1 cellular context compared by ENCODE assay signal in the genomic region with DNA sequence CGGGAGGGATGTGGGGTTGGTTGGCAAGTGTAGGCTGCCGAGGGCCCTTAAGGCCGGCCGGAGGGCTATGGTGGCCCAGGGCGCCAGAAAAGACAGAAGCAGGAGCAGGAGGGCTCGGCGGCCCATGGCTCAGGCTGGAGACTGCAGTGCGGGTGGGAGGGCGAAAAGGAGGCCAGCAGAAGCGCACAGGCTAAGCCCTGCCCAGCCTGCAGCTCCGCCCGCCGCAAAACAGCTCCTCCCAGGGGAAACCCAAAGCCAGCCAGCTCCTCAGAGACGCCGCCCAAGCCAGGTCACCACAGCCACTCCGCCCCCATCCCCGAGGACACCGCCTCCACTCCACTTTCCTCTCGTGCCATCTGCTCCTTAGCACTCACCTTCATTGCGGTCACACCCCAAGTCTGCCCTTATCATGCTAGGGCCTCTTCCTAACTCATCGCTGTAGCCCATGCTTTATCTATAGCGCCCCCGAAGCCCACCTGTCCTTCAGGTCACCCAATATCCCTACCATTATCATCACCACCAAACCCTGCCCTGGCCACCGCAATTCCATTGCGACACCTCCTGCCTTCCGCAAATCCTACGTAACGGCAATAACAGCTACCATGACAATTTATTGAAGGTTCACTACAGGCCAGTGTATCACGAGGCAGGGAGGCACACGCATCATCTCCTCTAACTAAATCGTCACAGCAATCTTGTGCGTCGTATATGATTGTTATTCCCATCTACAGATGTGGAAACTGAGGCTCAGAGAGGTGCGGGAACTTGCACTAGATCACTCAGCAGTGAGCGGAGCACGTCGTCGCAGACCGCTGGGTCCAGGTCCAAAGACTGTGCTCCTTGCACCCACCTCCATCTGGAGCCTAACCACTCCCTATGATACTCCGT.
TF ChIP-seq lines count a peak whose summit lies in the region.

A gene (minus strand): TSS at position 154 of the 888 bp plus-strand sequence. CDS start 28 bp downstream, at position 126.

TF ChIP-seq in K562, 482 proteins besides CTCF, POLR2A, EP300 and RAD21 (continued from another document and continues in another):
- TF ChIP-seq MTA2 (IDR thresholded peaks at IDR 0.05; ENCODE audit: low read depth) (0 out of 2 replicates have a peak, but pooled peaks have one; percentile 9), POLR2B (IDR thresholded peaks at IDR 0.05; ENCODE audit: low read depth, partially characterized antibody) (peak; percentile 67), ESRRA (IDR thresholded peaks at IDR 0.05; ENCODE audit: borderline replicate concordance, low read depth) (peak; percentile 63; the same call in 1 of the 2 replicates), E2F3 (CRISPR knock-in tag; IDR thresholded peaks at IDR 0.05) (no peak), TEAD2 (tag; IDR thresholded peaks at IDR 0.05) (no peak), TEAD4 (IDR thresholded peaks at IDR 0.05; ENCODE audit: low read length) (peak; percentile 51), TEAD4 (CRISPR knock-in tag; IDR thresholded peaks at IDR 0.05; ENCODE audit: borderline replicate concordance) (no peak), ZNF224 (CRISPR knock-in tag; IDR thresholded peaks at IDR 0.05) (no peak), NCOA4 (IDR thresholded peaks at IDR 0.05; ENCODE audit: partially characterized antibody) (no peak), FIP1L1 (IDR thresholded peaks at IDR 0.05; ENCODE audit: low read depth, low read length, poor library complexity, severe bottlenecking) (no peak), MBD2 (IDR thresholded peaks at IDR 0.05; ENCODE audit: borderline replicate concordance, low read depth) (peak; percentile 42; the same call in 1 of the 2 replicates), ZFP1 (CRISPR knock-in tag; IDR thresholded peaks at IDR 0.05) (no peak), ZNF584 (CRISPR knock-in tag; IDR thresholded peaks at IDR 0.05; ENCODE audit: low read depth) (no peak), MAFG (tag; conservative IDR thresholded peaks at IDR 0.05) (no peak), HCFC1 (IDR thresholded peaks at IDR 0.05; ENCODE audit: low read depth, low read length) (no peak), SRF (CRISPR knock-in tag; IDR thresholded peaks at IDR 0.05) (peak in 1 of 2 experiments; percentile 86; a peak in 1 of 4 replicates), OTX1 (CRISPR knock-in tag; IDR thresholded peaks at IDR 0.05) (0 out of 2 replicates have a peak, but pooled peaks have one; percentile 66), ZNF263 (CRISPR knock-in tag; IDR thresholded peaks at IDR 0.05; ENCODE audit: borderline replicate concordance) (peak; percentile 34), HNRNPUL1 (IDR thresholded peaks at IDR 0.05; ENCODE audit: low read length) (no peak), MYC (IDR thresholded peaks at IDR 0.05; ENCODE audit: low read depth, low read length) (no peak), MYC (CRISPR knock-in tag; IDR thresholded peaks at IDR 0.05; ENCODE audit: borderline replicate concordance, low read depth) (no peak), SUPT5H (IDR thresholded peaks at IDR 0.05) (peak; percentile 81), TEAD1 (CRISPR knock-in tag; IDR thresholded peaks at IDR 0.05) (no peak), NCOA2 (IDR thresholded peaks at IDR 0.05; ENCODE audit: partially characterized antibody in 2 of 2) (no peak), FOS (IDR thresholded peaks at IDR 0.05; ENCODE audit: extremely low read depth, insufficient read length) (no peak), SMARCA5 (IDR thresholded peaks at IDR 0.05) (peak; percentile 78; the same call in 1 of the 2 replicates), IRF2 (CRISPR knock-in tag; IDR thresholded peaks at IDR 0.05) (no peak), ATF7 (IDR thresholded peaks at IDR 0.05) (peak; percentile 74; the same call in 1 of the 2 replicates), ZNF431 (CRISPR knock-in tag; IDR thresholded peaks at IDR 0.05) (peak; percentile 58; the same call in 1 of the 2 replicates), BMI1 (IDR thresholded peaks at IDR 0.05; ENCODE audit: low read length) (no peak), GTF2E2 (tag; IDR thresholded peaks at IDR 0.05) (0 out of 2 replicates have a peak, but pooled peaks have one; percentile 22)
- TF ChIP-seq, protein P1, sequence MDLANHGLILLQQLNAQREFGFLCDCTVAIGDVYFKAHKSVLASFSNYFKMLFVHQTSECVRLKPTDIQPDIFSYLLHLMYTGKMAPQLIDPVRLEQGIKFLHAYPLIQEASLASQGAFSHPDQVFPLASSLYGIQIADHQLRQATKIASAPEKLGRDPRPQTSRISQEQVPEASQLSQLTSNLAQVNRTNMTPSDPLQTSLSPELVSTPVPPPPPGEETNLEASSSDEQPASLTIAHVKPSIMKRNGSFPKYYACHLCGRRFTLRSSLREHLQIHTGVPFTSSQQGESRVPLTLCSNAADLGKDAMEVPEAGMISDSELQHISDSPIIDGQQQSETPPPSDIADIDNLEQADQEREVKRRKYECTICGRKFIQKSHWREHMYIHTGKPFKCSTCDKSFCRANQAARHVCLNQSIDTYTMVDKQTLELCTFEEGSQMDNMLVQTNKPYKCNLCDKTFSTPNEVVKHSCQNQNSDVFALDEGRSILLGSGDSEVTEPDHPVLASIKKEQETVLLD (IDR thresholded peaks at IDR 0.05) = peak; percentile 85
- TF ChIP-seq, protein P2, sequence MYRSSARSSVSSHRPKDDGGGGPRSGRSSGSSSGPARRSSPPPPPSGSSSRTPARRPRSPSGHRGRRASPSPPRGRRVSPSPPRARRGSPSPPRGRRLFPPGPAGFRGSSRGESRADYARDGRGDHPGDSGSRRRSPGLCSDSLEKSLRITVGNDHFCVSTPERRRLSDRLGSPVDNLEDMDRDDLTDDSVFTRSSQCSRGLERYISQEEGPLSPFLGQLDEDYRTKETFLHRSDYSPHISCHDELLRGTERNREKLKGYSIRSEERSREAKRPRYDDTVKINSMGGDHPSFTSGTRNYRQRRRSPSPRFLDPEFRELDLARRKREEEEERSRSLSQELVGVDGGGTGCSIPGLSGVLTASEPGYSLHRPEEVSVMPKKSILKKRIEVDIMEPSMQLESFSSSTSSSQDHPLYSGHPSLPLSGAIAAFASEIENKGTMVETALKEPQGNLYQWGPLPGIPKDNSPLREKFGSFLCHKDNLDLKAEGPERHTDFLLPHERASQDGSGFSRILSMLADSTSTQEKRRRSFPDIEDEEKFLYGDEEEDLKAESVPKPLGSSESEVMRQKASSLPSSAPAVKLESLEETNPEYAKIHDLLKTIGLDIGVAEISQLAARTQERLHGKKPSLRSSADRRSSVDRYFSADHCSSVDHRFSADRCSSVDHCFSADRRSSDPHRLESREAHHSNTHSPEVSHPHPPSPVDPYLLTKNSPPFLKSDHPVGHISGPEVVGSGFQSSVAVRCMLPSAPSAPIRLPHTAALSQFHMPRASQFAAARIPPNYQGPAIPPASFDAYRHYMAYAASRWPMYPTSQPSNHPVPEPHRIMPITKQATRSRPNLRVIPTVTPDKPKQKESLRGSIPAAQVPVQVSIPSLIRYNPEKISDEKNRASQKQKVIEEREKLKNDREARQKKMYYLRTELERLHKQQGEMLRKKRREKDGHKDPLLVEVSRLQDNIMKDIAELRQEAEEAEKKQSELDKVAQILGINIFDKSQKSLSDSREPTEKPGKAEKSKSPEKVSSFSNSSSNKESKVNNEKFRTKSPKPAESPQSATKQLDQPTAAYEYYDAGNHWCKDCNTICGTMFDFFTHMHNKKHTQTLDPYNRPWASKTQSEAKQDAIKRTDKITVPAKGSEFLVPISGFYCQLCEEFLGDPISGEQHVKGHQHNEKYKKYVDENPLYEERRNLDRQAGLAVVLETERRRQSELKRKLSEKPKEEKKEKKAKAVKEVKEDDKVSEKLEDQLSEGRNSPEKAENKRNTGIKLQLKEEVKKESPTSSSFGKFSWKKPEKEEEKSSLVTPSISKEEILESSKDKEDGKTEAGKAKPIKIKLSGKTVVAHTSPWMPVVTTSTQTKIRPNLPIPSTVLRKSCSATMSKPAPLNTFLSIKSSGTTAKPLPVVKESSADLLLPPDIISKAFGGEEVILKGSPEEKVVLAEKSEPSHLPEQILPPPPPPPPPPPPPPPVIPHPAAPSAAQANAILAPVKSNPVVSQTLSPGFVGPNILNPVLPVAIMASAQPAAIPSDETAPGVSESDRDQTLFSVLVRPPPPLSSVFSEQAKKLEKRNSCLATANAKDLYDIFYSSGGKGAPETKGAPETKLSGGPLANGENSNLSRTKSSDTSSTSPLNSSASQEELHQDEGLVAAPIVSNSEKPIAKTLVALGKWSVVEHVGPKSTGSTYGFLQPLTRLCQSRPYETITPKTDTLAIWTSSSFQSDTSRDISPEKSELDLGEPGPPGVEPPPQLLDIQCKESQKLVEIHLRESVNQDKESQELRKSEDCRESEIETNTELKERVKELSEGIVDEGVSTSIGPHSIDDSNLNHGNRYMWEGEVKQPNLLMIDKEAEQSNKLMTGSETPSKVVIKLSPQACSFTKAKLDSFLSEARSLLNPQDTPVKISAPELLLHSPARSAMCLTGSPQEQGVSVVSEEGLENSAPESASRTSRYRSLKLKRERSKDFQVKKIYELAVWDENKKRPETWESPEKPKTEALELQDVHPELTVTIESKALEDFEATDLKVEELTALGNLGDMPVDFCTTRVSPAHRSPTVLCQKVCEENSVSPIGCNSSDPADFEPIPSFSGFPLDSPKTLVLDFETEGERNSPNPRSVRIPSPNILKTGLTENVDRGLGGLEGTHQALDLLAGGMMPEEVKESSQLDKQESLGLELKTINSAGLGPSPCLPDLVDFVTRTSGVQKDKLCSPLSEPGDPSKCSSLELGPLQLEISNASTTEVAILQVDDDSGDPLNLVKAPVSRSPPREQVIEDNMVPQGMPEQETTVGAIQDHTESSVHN (IDR thresholded peaks at IDR 0.05; ENCODE audit: borderline replicate concordance in 1 of 2, low read depth in 1 of 2) = peak in 1 of 2 experiments; percentile 63; a peak in 2 of 4 replicates
- TF ChIP-seq, protein P3, sequence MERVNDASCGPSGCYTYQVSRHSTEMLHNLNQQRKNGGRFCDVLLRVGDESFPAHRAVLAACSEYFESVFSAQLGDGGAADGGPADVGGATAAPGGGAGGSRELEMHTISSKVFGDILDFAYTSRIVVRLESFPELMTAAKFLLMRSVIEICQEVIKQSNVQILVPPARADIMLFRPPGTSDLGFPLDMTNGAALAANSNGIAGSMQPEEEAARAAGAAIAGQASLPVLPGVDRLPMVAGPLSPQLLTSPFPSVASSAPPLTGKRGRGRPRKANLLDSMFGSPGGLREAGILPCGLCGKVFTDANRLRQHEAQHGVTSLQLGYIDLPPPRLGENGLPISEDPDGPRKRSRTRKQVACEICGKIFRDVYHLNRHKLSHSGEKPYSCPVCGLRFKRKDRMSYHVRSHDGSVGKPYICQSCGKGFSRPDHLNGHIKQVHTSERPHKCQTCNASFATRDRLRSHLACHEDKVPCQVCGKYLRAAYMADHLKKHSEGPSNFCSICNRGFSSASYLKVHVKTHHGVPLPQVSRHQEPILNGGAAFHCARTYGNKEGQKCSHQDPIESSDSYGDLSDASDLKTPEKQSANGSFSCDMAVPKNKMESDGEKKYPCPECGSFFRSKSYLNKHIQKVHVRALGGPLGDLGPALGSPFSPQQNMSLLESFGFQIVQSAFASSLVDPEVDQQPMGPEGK (CRISPR knock-in tag; IDR thresholded peaks at IDR 0.05; ENCODE audit: borderline replicate concordance) = no peak
- TF ChIP-seq, protein P4, sequence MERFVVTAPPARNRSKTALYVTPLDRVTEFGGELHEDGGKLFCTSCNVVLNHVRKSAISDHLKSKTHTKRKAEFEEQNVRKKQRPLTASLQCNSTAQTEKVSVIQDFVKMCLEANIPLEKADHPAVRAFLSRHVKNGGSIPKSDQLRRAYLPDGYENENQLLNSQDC (CRISPR knock-in tag; IDR thresholded peaks at IDR 0.05) = no peak
- TF ChIP-seq, protein P5, sequence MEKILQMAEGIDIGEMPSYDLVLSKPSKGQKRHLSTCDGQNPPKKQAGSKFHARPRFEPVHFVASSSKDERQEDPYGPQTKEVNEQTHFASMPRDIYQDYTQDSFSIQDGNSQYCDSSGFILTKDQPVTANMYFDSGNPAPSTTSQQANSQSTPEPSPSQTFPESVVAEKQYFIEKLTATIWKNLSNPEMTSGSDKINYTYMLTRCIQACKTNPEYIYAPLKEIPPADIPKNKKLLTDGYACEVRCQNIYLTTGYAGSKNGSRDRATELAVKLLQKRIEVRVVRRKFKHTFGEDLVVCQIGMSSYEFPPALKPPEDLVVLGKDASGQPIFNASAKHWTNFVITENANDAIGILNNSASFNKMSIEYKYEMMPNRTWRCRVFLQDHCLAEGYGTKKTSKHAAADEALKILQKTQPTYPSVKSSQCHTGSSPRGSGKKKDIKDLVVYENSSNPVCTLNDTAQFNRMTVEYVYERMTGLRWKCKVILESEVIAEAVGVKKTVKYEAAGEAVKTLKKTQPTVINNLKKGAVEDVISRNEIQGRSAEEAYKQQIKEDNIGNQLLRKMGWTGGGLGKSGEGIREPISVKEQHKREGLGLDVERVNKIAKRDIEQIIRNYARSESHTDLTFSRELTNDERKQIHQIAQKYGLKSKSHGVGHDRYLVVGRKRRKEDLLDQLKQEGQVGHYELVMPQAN (IDR thresholded peaks at IDR 0.05; ENCODE audit: borderline replicate concordance) = peak; percentile 66; the same call in 1 of the 2 replicates
- TF ChIP-seq, protein P6, sequence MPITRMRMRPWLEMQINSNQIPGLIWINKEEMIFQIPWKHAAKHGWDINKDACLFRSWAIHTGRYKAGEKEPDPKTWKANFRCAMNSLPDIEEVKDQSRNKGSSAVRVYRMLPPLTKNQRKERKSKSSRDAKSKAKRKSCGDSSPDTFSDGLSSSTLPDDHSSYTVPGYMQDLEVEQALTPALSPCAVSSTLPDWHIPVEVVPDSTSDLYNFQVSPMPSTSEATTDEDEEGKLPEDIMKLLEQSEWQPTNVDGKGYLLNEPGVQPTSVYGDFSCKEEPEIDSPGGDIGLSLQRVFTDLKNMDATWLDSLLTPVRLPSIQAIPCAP (CRISPR knock-in tag; IDR thresholded peaks at IDR 0.05; ENCODE audit: borderline replicate concordance) = no peak
- TF ChIP-seq, protein P7, sequence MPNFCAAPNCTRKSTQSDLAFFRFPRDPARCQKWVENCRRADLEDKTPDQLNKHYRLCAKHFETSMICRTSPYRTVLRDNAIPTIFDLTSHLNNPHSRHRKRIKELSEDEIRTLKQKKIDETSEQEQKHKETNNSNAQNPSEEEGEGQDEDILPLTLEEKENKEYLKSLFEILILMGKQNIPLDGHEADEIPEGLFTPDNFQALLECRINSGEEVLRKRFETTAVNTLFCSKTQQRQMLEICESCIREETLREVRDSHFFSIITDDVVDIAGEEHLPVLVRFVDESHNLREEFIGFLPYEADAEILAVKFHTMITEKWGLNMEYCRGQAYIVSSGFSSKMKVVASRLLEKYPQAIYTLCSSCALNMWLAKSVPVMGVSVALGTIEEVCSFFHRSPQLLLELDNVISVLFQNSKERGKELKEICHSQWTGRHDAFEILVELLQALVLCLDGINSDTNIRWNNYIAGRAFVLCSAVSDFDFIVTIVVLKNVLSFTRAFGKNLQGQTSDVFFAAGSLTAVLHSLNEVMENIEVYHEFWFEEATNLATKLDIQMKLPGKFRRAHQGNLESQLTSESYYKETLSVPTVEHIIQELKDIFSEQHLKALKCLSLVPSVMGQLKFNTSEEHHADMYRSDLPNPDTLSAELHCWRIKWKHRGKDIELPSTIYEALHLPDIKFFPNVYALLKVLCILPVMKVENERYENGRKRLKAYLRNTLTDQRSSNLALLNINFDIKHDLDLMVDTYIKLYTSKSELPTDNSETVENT (CRISPR knock-in tag; IDR thresholded peaks at IDR 0.05) = peak; percentile 62; the same call in 1 of the 2 replicates
- TF ChIP-seq, protein P8, sequence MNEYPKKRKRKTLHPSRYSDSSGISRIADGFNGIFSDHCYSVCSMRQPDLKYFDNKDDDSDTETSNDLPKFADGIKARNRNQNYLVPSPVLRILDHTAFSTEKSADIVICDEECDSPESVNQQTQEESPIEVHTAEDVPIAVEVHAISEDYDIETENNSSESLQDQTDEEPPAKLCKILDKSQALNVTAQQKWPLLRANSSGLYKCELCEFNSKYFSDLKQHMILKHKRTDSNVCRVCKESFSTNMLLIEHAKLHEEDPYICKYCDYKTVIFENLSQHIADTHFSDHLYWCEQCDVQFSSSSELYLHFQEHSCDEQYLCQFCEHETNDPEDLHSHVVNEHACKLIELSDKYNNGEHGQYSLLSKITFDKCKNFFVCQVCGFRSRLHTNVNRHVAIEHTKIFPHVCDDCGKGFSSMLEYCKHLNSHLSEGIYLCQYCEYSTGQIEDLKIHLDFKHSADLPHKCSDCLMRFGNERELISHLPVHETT (CRISPR knock-in tag; conservative IDR thresholded peaks at IDR 0.05 in 1 of 2, IDR thresholded peaks at IDR 0.05 in 1 of 2) = no peak
